Comparison of ENCODE assay signal across 8 cellular contexts in the genomic region with DNA sequence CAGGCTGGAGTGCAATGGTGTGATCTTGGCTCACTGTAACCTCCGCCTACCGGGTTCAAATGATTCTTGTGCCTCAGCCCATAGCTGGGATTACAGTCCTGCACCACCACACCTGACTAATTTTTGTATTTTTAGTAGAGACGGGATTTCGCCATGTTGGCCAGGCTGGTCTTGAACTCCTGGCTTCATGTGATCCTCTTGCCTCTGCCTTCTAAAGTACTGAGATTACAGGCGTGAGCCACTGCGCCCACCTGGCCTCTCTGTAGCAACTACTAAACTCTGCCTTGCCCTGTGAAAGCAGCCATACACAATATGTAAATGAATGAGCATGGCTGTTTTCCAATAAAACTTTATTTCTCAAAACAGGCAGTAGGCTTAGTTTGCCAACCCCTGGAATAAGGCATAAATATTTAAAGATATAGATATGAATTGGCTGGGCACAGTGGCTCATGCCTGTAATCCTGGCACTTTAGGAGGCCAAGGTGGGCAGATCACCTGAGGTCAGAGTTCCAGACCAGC.
DNase-seq lines count a peak whose midpoint lies in the region; ATAC-seq, FAIRE-seq and TF ChIP-seq lines count a peak whose summit lies in the region.
"Not testable (repeated sequence)": the region's sequence is repeated elsewhere in the genome, so short reads cannot be mapped to it uniquely, and the experiment has no call there.

No MANE protein-coding gene starts in this region.

- not testable (repeated sequence) for H3K4me3 ChIP-seq in BLaER1 treated with 17β-estradiol and CSF1 and Interleukin-3, amounts not matched to agents 10 nM and 100 nM; SK-N-SH (ENCODE audit: low read depth in 2 of 2, low read length in 1 of 2); endothelial cell of umbilical vein (replicated peaks in 1 of 3; ENCODE audit: insufficient read depth in 1 of 3, low read depth in 1 of 3, low read length in 3 of 3)

- TF ChIP-seq EP300 in SK-N-SH (IDR thresholded peaks at IDR 0.05; ENCODE audit: borderline replicate concordance in 1 of 2, low read depth in 1 of 2, low read length in 1 of 2), result not testable (repeated sequence)

- H3K9me2 ChIP-seq in SK-N-SH, result not testable (repeated sequence)

- CTCF ChIA-PET in SK-N-SH (lab: Yijun Ruan, JAX); endothelial cell of umbilical vein (lab: Charles Lee): not testable (repeated sequence)

- not testable (repeated sequence) for H3K27me3 ChIP-seq in BLaER1 treated with 17β-estradiol and CSF1 and Interleukin-3, amounts not matched to agents 10 nM and 100 nM; SK-N-SH (ENCODE audit: insufficient read depth); endothelial cell of umbilical vein (ENCODE audit: control insufficient read depth in 2 of 2, insufficient read depth in 2 of 2, low read length in 2 of 2)

- not testable (repeated sequence) for H3K9me1 ChIP-seq in endothelial cell of umbilical vein (replicated peaks; ENCODE audit: control insufficient read depth, extremely low read depth, insufficient read depth, low read length)

- dilution Hi-C loops in endothelial cell of umbilical vein (cut with MboI; ENCODE audit: extremely low pct_ligation_motif_present, low sequenced_read_pairs), result not testable (repeated sequence)

- intact Hi-C loops in activated T-helper 2 cell treated with anti-CD3 and anti-CD28 coated beads, Interferon-gamma antibody, Interleukin-2, Interleukin-4, amounts not matched to agents 10 μg/mL and 5 μg/mL and 100 μg/mL, durations not matched to agents 14 hours and 24 hours and 36 hours (cut with micrococcal nuclease), result not testable (repeated sequence)
- intact Hi-C loops in endothelial cell of umbilical vein (cut with micrococcal nuclease), result loop anchor here (1.0 kb wide), 1 partner anchor 107 kb away; no protein-coding TSS in a partner anchor

- DNase-seq in SK-N-SH; activated T-helper 2 cell treated with anti-CD3 and anti-CD28 coated beads, Interferon-gamma antibody, Interleukin-2, Interleukin-4, amounts not matched to agents 10 μg/mL and 5 μg/mL and 100 μg/mL, durations not matched to agents 14 hours and 24 hours and 36 hours (ENCODE audit: low spot score); endothelial cell of umbilical vein (ENCODE audit: low read depth, low spot score): not testable (repeated sequence)

- ATAC-seq in GM18858 (IDR thresholded peaks at IDR 0.05; ENCODE audit: unreplicated experiment) (peak; percentile 20), GM21786 (IDR thresholded peaks at IDR 0.05; ENCODE audit: unreplicated experiment) (peak; percentile 19), HG03520 (IDR thresholded peaks at IDR 0.05; ENCODE audit: unreplicated experiment) (peak; percentile 12)

- not testable (repeated sequence) for H3K36me3 Mint-ChIP-seq in activated T-helper 2 cell treated with anti-CD3 and anti-CD28 coated beads, Interferon-gamma antibody, Interleukin-2, Interleukin-4, amounts not matched to agents 10 μg/mL and 5 μg/mL and 100 μg/mL, durations not matched to agents 14 hours and 24 hours and 36 hours (ENCODE audit: low read depth); stimulated activated naive CD8-positive, alpha-beta T cell treated with anti-CD3 and anti-CD28 coated beads, Interleukin-15, Interleukin-2, amounts not matched to agents 100 ng/mL and 50 ng/mL, for 24 hours (ENCODE audit: low read depth)

- peaks cover 19% of the 10 kb centered on the region for H3K4me1 Mint-ChIP-seq in activated T-helper 2 cell treated with anti-CD3 and anti-CD28 coated beads, Interferon-gamma antibody, Interleukin-2, Interleukin-4, amounts not matched to agents 10 μg/mL and 5 μg/mL and 100 μg/mL, durations not matched to agents 14 hours and 24 hours and 36 hours (ENCODE audit: low read depth)
- H3K4me1 Mint-ChIP-seq in stimulated activated naive CD8-positive, alpha-beta T cell treated with anti-CD3 and anti-CD28 coated beads, Interleukin-15, Interleukin-2, amounts not matched to agents 100 ng/mL and 50 ng/mL, for 24 hours (ENCODE audit: low read depth), result peaks cover 17% of the 10 kb centered on the region

- H4K20me1 ChIP-seq in BLaER1 treated with 17β-estradiol and CSF1 and Interleukin-3, amounts not matched to agents 10 nM and 100 nM; SK-N-SH (ENCODE audit: insufficient read depth); endothelial cell of umbilical vein (replicated peaks; ENCODE audit: control insufficient read depth, extremely low read depth, insufficient read depth, low read length): not testable (repeated sequence)

- H3K27ac Mint-ChIP-seq in activated T-helper 2 cell treated with anti-CD3 and anti-CD28 coated beads, Interferon-gamma antibody, Interleukin-2, Interleukin-4, amounts not matched to agents 10 μg/mL and 5 μg/mL and 100 μg/mL, durations not matched to agents 14 hours and 24 hours and 36 hours, result peak overlapping the region; percentile 52
- peak overlapping the region; percentile 90 for H3K27ac Mint-ChIP-seq in stimulated activated naive CD8-positive, alpha-beta T cell treated with anti-CD3 and anti-CD28 coated beads, Interleukin-15, Interleukin-2, amounts not matched to agents 100 ng/mL and 50 ng/mL, for 24 hours

- H3F3A ChIP-seq in SK-N-SH (replicated peaks; ENCODE audit: insufficient read depth), result not testable (repeated sequence)

- peak overlapping the region in 1 of 11 experiments; percentile 17; a peak in 1 of 22 replicates for H3K27ac ChIP-seq in BLaER1 treated with 17β-estradiol and CSF1 and Interleukin-3, amounts not matched to agents 10 nM and 100 nM
- peak overlapping the region in 1 of 2 experiments; percentile 49; a peak in 2 of 4 replicates for H3K27ac ChIP-seq in SK-N-SH (ENCODE audit: low read depth in 2 of 2, low read length in 1 of 2)
- H3K27ac ChIP-seq in endothelial cell of umbilical vein (ENCODE audit: insufficient read depth, low read depth, low read length), result peak overlapping the region; percentile 11

- not testable (repeated sequence) for TF ChIP-seq CTCF in SK-N-SH (IDR thresholded peaks at IDR 0.05); endothelial cell of umbilical vein (IDR thresholded peaks at IDR 0.05; ENCODE audit: extremely low read depth in 1 of 2, insufficient read depth in 1 of 2, low read depth in 1 of 2, low read length in 2 of 2)

- not testable (repeated sequence) for H3K9me3 ChIP-seq in BLaER1 treated with 17β-estradiol and CSF1 and Interleukin-3, amounts not matched to agents 10 nM and 100 nM (replicated peaks in 1 of 11); SK-N-SH; endothelial cell of umbilical vein (replicated peaks; ENCODE audit: control insufficient read depth, insufficient read depth, low read length)

- not testable (repeated sequence) for TF ChIP-seq RAD21 in SK-N-SH (IDR thresholded peaks at IDR 0.05; ENCODE audit: low read length)

- H3K9me3 Mint-ChIP-seq in activated T-helper 2 cell treated with anti-CD3 and anti-CD28 coated beads, Interferon-gamma antibody, Interleukin-2, Interleukin-4, amounts not matched to agents 10 μg/mL and 5 μg/mL and 100 μg/mL, durations not matched to agents 14 hours and 24 hours and 36 hours; stimulated activated naive CD8-positive, alpha-beta T cell treated with anti-CD3 and anti-CD28 coated beads, Interleukin-15, Interleukin-2, amounts not matched to agents 100 ng/mL and 50 ng/mL, for 24 hours: not testable (repeated sequence)

- not testable (repeated sequence) for H3K36me3 ChIP-seq in BLaER1 treated with 17β-estradiol and CSF1 and Interleukin-3, amounts not matched to agents 10 nM and 100 nM; SK-N-SH (replicated peaks in 1 of 2; ENCODE audit: control insufficient read depth in 1 of 2, insufficient read depth in 2 of 2, low read length in 1 of 2); endothelial cell of umbilical vein (ENCODE audit: control insufficient read depth in 2 of 2, extremely low read depth in 1 of 2, insufficient read depth in 2 of 2, low read length in 2 of 2)

- not testable (repeated sequence) for BruUV-seq in endothelial cell of umbilical vein (replicated peaks; lab: Mats Ljungman, UMichigan)

- TF ChIP-seq POLR2A in endothelial cell of umbilical vein (IDR thresholded peaks at IDR 0.05; ENCODE audit: low read depth, low read length), result not testable (repeated sequence)

- H3K9ac ChIP-seq in BLaER1 treated with 17β-estradiol and CSF1 and Interleukin-3, amounts not matched to agents 10 nM and 100 nM; SK-N-SH; endothelial cell of umbilical vein (replicated peaks; ENCODE audit: extremely low read depth, insufficient read depth, low read length): not testable (repeated sequence)

- not testable (repeated sequence) for FAIRE-seq in endothelial cell of umbilical vein (lab: Jason Lieb, UNC)

- H3K4me3 Mint-ChIP-seq in activated T-helper 2 cell treated with anti-CD3 and anti-CD28 coated beads, Interferon-gamma antibody, Interleukin-2, Interleukin-4, amounts not matched to agents 10 μg/mL and 5 μg/mL and 100 μg/mL, durations not matched to agents 14 hours and 24 hours and 36 hours (ENCODE audit: low read depth); stimulated activated naive CD8-positive, alpha-beta T cell treated with anti-CD3 and anti-CD28 coated beads, Interleukin-15, Interleukin-2, amounts not matched to agents 100 ng/mL and 50 ng/mL, for 24 hours: not testable (repeated sequence)

- not testable (repeated sequence) for H3K79me2 ChIP-seq in SK-N-SH (ENCODE audit: insufficient read depth); endothelial cell of umbilical vein (ENCODE audit: control insufficient read depth, insufficient read depth, low read length)

- H2AFZ ChIP-seq in SK-N-SH (ENCODE audit: low read depth), result 0 out of 2 replicates have a peak overlapping the region, but pooled peaks have one; percentile 29
- H2AFZ ChIP-seq in endothelial cell of umbilical vein (ENCODE audit: low read depth, low read length), result not testable (repeated sequence)

- peaks cover 11 to 52% (median 24%) of the 10 kb centered on the region in 10 experiments for H3K4me1 ChIP-seq in BLaER1 treated with 17β-estradiol and CSF1 and Interleukin-3, amounts not matched to agents 10 nM and 100 nM
- not testable (repeated sequence) for H3K4me1 ChIP-seq in SK-N-SH (ENCODE audit: control insufficient read depth in 1 of 2, insufficient read depth in 2 of 2, low read depth in 1 of 2, low read length in 1 of 2)
- peaks cover 23% of the 10 kb centered on the region for H3K4me1 ChIP-seq in endothelial cell of umbilical vein (ENCODE audit: control insufficient read depth, extremely low read depth, insufficient read depth, low read length)

- peak overlapping the region in 10 of 11 experiments; percentile 25 to 62 (median 44); a peak in 18 of 22 replicates for H3K4me2 ChIP-seq in BLaER1 treated with 17β-estradiol and CSF1 and Interleukin-3, amounts not matched to agents 10 nM and 100 nM
- H3K4me2 ChIP-seq in SK-N-SH; endothelial cell of umbilical vein (ENCODE audit: insufficient read depth, low read length): not testable (repeated sequence)

- 92% methylated on average over 6 of the region's 6 CpGs for WGBS in SK-N-SH (ENCODE audit: low lambda C conversion rate)

- not testable (repeated sequence) for H3K27me3 Mint-ChIP-seq in activated T-helper 2 cell treated with anti-CD3 and anti-CD28 coated beads, Interferon-gamma antibody, Interleukin-2, Interleukin-4, amounts not matched to agents 10 μg/mL and 5 μg/mL and 100 μg/mL, durations not matched to agents 14 hours and 24 hours and 36 hours (ENCODE audit: low read depth); stimulated activated naive CD8-positive, alpha-beta T cell treated with anti-CD3 and anti-CD28 coated beads, Interleukin-15, Interleukin-2, amounts not matched to agents 100 ng/mL and 50 ng/mL, for 24 hours

- POLR2A ChIA-PET in SK-N-SH (lab: Yijun Ruan, JAX); endothelial cell of umbilical vein (lab: Charles Lee): not testable (repeated sequence)
